21 cellular contexts compared by ENCODE assay signal in genomic region chr4:101669138-101669831, GRCh38.
DNase-seq lines count a peak whose midpoint lies in the region; ATAC-seq and TF ChIP-seq lines count a peak whose summit lies in the region.
"Had no signal": no experiment of that assay in that cellular context is flagged by ENCODE, and none has a peak within 500 bp of the region (broad histone marks: within the 10 kb centered on the region; RNA-seq: fewer than 3 reads in every experiment).

No MANE protein-coding gene starts in this region.

- DNase-seq in right cardiac atrium: peak in 1 of 3 donors; percentile 41
- DNase-seq in left ventricle myocardium inferior: no peak
- DNase-seq in adipocyte (ENCODE audit: low read depth): no peak
- no peak for DNase-seq in sciatic nerve (ENCODE audit: low spot score)
- no peak for DNase-seq in activated naive CD8-positive, alpha-beta T cell treated with anti-CD3 and anti-CD28 coated beads for 36 hours
- DNase-seq: DND-41; GF-D8; H9; Kasumi-1; NCI-H187 treated with DMSO at 0.1 percent for 48 hours; NCI-H345; NCI-H69; NK-92 treated with Interleukin-12 subunit alpha and Interleukin-12 subunit beta, amount 100 ng/mL, for 24 hours; OCI-M1 had no signal

- no peaks in the 10 kb centered on the region for H3K36me3 Mint-ChIP-seq in activated naive CD8-positive, alpha-beta T cell treated with anti-CD3 and anti-CD28 coated beads for 36 hours

- H3K4me3 ChIP-seq in right cardiac atrium (ENCODE audit: low read length): no peak overlapping the region
- H3K4me3 ChIP-seq in left ventricle myocardium inferior: no peak overlapping the region
- H3K4me3 ChIP-seq in adipocyte (ENCODE audit: low read length): peak overlapping the region; percentile 69
- H3K4me3 ChIP-seq: BLaER1 treated with 17β-estradiol and CSF1 and Interleukin-3, amounts not matched to agents 10 nM and 100 nM; SJSA1 had no signal

- no peak overlapping the region for H3K4me3 Mint-ChIP-seq in activated naive CD8-positive, alpha-beta T cell treated with anti-CD3 and anti-CD28 coated beads for 36 hours
- H3K4me3 Mint-ChIP-seq: H9, IgD-negative memory B cell had no signal

- H3K27me3 Mint-ChIP-seq in activated naive CD8-positive, alpha-beta T cell treated with anti-CD3 and anti-CD28 coated beads for 36 hours: peaks cover 4% of the 10 kb centered on the region
- H3K27me3 Mint-ChIP-seq: IgD-negative memory B cell had no signal

- peak overlapping the region; percentile 83 for H3K9ac ChIP-seq in adipocyte (ENCODE audit: low read length)
- H3K9ac ChIP-seq: BLaER1 treated with 17β-estradiol and CSF1 and Interleukin-3, amounts not matched to agents 10 nM and 100 nM had no signal

- 63% methylated on average over 3 of the region's 3 CpGs for WGBS in right cardiac atrium

- ATAC-seq in right cardiac atrium (peak; percentile 64 to 75), sciatic nerve (peak; percentile 50), GM21528 (IDR thresholded peaks at IDR 0.05; ENCODE audit: low FRiP score, unreplicated experiment) (no peak), GM21717 (IDR thresholded peaks at IDR 0.05; ENCODE audit: unreplicated experiment) (no peak)

- H3K27me3 ChIP-seq in right cardiac atrium (ENCODE audit: control insufficient read depth, insufficient read depth) (no peaks in the 10 kb centered on the region), left ventricle myocardium inferior (ENCODE audit: low read depth) (no peaks in the 10 kb centered on the region), adipocyte (replicated peaks; ENCODE audit: control insufficient read depth, insufficient read depth, low read length) (no peaks in the 10 kb centered on the region)
- H3K27me3 ChIP-seq: BLaER1 treated with 17β-estradiol and CSF1 and Interleukin-3, amounts not matched to agents 10 nM and 100 nM; SJSA1 had no signal

- no peaks in the 10 kb centered on the region for H3K36me3 ChIP-seq in left ventricle myocardium inferior
- peaks cover 3% of the 10 kb centered on the region for H3K36me3 ChIP-seq in adipocyte (ENCODE audit: control insufficient read depth, insufficient read depth, low read length, severe bottlenecking)
- H3K36me3 ChIP-seq: BLaER1 treated with 17β-estradiol and CSF1 and Interleukin-3, amounts not matched to agents 10 nM and 100 nM; SJSA1 had no signal

- intact Hi-C loops in right cardiac atrium (cut with DNase I) (no loop called here), left ventricle myocardium inferior (cut with micrococcal nuclease) (no loop called here), sciatic nerve (cut with DNase I) (no loop called here)

- TF ChIP-seq CTCF in left ventricle myocardium inferior (IDR thresholded peaks at IDR 0.05; ENCODE audit: borderline replicate concordance): no peak

- H3K4me1 ChIP-seq in right cardiac atrium (ENCODE audit: control insufficient read depth, insufficient read depth, low read length) (no peaks in the 10 kb centered on the region), left ventricle myocardium inferior (no peaks in the 10 kb centered on the region), adipocyte (ENCODE audit: control insufficient read depth, insufficient read depth, low read length) (peaks cover 36% of the 10 kb centered on the region)
- H3K4me1 ChIP-seq: BLaER1 treated with 17β-estradiol and CSF1 and Interleukin-3, amounts not matched to agents 10 nM and 100 nM; SJSA1 had no signal

- H3K27ac ChIP-seq in right cardiac atrium (ENCODE audit: low read length): no peak overlapping the region
- H3K27ac ChIP-seq in left ventricle myocardium inferior (replicated peaks): no peak overlapping the region
- H3K27ac ChIP-seq: BLaER1 treated with 17β-estradiol and CSF1 and Interleukin-3, amounts not matched to agents 10 nM and 100 nM; HL-60; RWPE1; SJSA1 had no signal

- H3K9me3 Mint-ChIP-seq in activated naive CD8-positive, alpha-beta T cell treated with anti-CD3 and anti-CD28 coated beads for 36 hours: peaks cover 1% of the 10 kb centered on the region
- H3K9me3 Mint-ChIP-seq: H9 had no signal

- H3K27ac Mint-ChIP-seq in activated naive CD8-positive, alpha-beta T cell treated with anti-CD3 and anti-CD28 coated beads for 36 hours: no peak overlapping the region
- H3K27ac Mint-ChIP-seq: H9, IgD-negative memory B cell had no signal

- H3K4me1 Mint-ChIP-seq in activated naive CD8-positive, alpha-beta T cell treated with anti-CD3 and anti-CD28 coated beads for 36 hours: no peaks in the 10 kb centered on the region
- H3K4me1 Mint-ChIP-seq: H9 had no signal

- H3K9me3 ChIP-seq in right cardiac atrium (ENCODE audit: control insufficient read depth, low read length) (no peaks in the 10 kb centered on the region), left ventricle myocardium inferior (replicated peaks) (peaks cover 9% of the 10 kb centered on the region), adipocyte (ENCODE audit: control insufficient read depth, low read length) (peaks cover 5% of the 10 kb centered on the region)
- H3K9me3 ChIP-seq: BLaER1 treated with 17β-estradiol and CSF1 and Interleukin-3, amounts not matched to agents 10 nM and 100 nM; SJSA1 had no signal

Comparison
In these comparisons a context has a peak if more than half of its experiments do, and no peak if none do; other contexts are left out.
1. ATAC-seq: peak in right cardiac atrium (2 of 2) and sciatic nerve (single experiment); none in GM21528 (single experiment) and GM21717 (single experiment).